ENCODE assay signal across 10 cellular contexts in genomic region chrX:40542208-40542607, GRCh38.
"Had no signal": no experiment of that assay in that cellular context is flagged by ENCODE, and none has a peak within 500 bp of the region (broad histone marks: within the 10 kb centered on the region; RNA-seq: fewer than 3 reads in every experiment).

No MANE protein-coding gene starts in this region.

- H3K4me1 ChIP-seq: colonic mucosa had no signal

- H3K36me3 ChIP-seq: adrenal gland, colonic mucosa, left ventricle myocardium inferior, sigmoid colon had no signal

- H3K4me3 ChIP-seq: adrenal gland, colonic mucosa, left ventricle myocardium inferior, sigmoid colon had no signal

- H3K9me3 ChIP-seq: adrenal gland, colonic mucosa, left ventricle myocardium inferior, sigmoid colon had no signal

- H3K27me3 ChIP-seq: sigmoid colon had no signal

- H3K27ac ChIP-seq: adrenal gland, colonic mucosa, left ventricle myocardium inferior, sigmoid colon had no signal

- ATAC-seq: activated CD4-positive, CD25-positive, alpha-beta regulatory T cell treated with anti-CD3 and anti-CD28 coated beads, Interleukin-2, amount 50 U/mL, for 24 hours had no signal

- DNase-seq: activated naive CD4-positive, alpha-beta T cell treated with anti-CD3 and anti-CD28 coated beads, Interleukin-2, amount 10 ng/mL, durations not matched to agents 7 days and 5 days; adrenal gland; colonic mucosa; effector CD4-positive, alpha-beta T cell; kidney; left ventricle myocardium inferior; sigmoid colon; stimulated activated naive CD4-positive, alpha-beta T cell; substantia nigra had no signal
